ENCODE assay signal across 7 cellular contexts in the genomic region with DNA sequence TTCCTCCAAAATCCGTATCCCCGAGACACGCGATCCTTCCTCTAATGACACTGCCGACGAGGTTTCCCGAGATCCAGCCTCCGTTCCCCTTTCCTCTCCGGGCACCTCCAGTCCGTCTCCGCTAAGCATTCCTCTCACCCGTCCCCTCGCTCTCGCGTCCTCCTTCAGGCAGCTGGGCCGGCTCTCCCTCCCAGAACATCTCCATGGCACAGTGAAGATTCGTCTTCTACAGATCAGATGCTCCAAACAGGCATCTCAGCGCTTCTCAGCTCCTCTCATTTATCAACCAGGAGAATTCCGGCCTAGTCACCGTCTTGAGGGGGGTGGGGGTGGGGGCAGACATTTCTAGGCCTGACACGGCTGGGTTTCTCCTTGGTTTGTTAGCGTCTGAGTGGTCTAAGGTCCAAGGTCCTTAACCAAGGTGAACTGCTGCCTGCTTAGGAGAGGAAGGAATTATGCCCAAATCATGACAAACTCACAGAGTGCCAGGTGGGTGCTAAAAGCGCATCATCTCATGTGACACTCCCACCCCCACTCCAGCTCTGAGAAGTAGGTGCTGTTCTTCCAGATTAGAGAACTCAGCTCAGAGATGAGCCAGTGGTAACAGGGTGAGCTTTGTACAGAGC. TPM values are rescaled to one million over a fixed set of nuclear protein-coding genes. Genes with fewer than 3 reads are reported as not detected.
DNase-seq lines count a peak whose midpoint lies in the region; ATAC-seq lines count a peak whose summit lies in the region.

A gene (minus strand): TSS at position 457 of the 626 bp plus-strand sequence. CDS start 7,976 bp downstream, outside the sequence.

- H3K4me3 ChIP-seq in aorta (ENCODE audit: low read length in 2 of 2): peak within 1 kb of the TSS; percentile 85 to 90

- peak within 1 kb of the TSS; percentile 3 for H3K27ac Mint-ChIP-seq in dendritic cell treated with granulocyte-macrophage colony-stimulating factor and Interleukin-4, amounts not matched to agents 40 ng/mL and 50 ng/mL, for 4 days

- no peaks in the 10 kb centered on the region for H3K9me3 ChIP-seq in aorta (ENCODE audit: control insufficient read depth, low read length)

- DNase-seq in GM03348 (ENCODE audit: low spot score) (peak; percentile 42), NCI-H2227 treated with DMSO at 0.1 percent for 48 hours (lab: John Stamatoyannopoulos, UW) (peak; percentile 39), mesenteric fat pad (ENCODE audit: low spot score) (peak; percentile 84), aorta (no peak), MV-4-11 (lab: John Stamatoyannopoulos, UW) (no peak), HUDEP-2 (lab: John Stamatoyannopoulos, UW; ENCODE audit: unreplicated experiment in 76 of 76) (no peak)

- no peaks in the 10 kb centered on the region for H3K4me1 ChIP-seq in aorta (ENCODE audit: control insufficient read depth in 1 of 2, insufficient read depth in 2 of 2, low read length in 2 of 2)

- H3K36me3 ChIP-seq in aorta (ENCODE audit: control insufficient read depth in 1 of 2, insufficient read depth in 2 of 2, low read length in 1 of 2): no peaks in the 10 kb centered on the region

- intact Hi-C loops in dendritic cell treated with granulocyte-macrophage colony-stimulating factor and Interleukin-4, amounts not matched to agents 40 ng/mL and 50 ng/mL, for 4 days (cut with micrococcal nuclease): no loop called here
- intact Hi-C loops in aorta (cut with DNase I): no loop called here

- peak within 1 kb of the TSS; percentile 64 for H3K4me3 Mint-ChIP-seq in dendritic cell treated with granulocyte-macrophage colony-stimulating factor and Interleukin-4, amounts not matched to agents 40 ng/mL and 50 ng/mL, for 4 days

- ATAC-seq in aorta (ENCODE audit: low FRiP score): no peak

- 31 to 33% methylated on average over 23 of the region's 23 CpGs for WGBS in aorta, 2 donors

- H3K4me1 Mint-ChIP-seq in dendritic cell treated with granulocyte-macrophage colony-stimulating factor and Interleukin-4, amounts not matched to agents 40 ng/mL and 50 ng/mL, for 4 days (ENCODE audit: low read depth): peaks cover 17% of the 10 kb centered on the region

- H3K27me3 Mint-ChIP-seq in dendritic cell treated with granulocyte-macrophage colony-stimulating factor and Interleukin-4, amounts not matched to agents 40 ng/mL and 50 ng/mL, for 4 days: peaks cover 83% of the 10 kb centered on the region

- no peaks in the 10 kb centered on the region for H3K36me3 Mint-ChIP-seq in dendritic cell treated with granulocyte-macrophage colony-stimulating factor and Interleukin-4, amounts not matched to agents 40 ng/mL and 50 ng/mL, for 4 days (ENCODE audit: low read depth)

- no peaks in the 10 kb centered on the region for H3K27me3 ChIP-seq in aorta (ENCODE audit: control insufficient read depth in 1 of 2, insufficient read depth in 2 of 2, low read length in 1 of 2)

- no peak within 1 kb of the TSS for H3K27ac ChIP-seq in aorta (ENCODE audit: low read depth in 1 of 2, low read length in 2 of 2)

- H3K9me3 Mint-ChIP-seq in dendritic cell treated with granulocyte-macrophage colony-stimulating factor and Interleukin-4, amounts not matched to agents 40 ng/mL and 50 ng/mL, for 4 days: no peaks in the 10 kb centered on the region

RNA-seq across cellular contexts. Expression of the gene that starts here (rescaled TPM):
- total RNA-seq in mesenteric fat pad (8.3 TPM), aorta (10 to 100 TPM in 1 of 2 donors, 1 to 10 TPM in 1; 1.7 to 16.5 TPM)
- under 1 TPM; under 0.01 to 0.08 TPM for polyA plus RNA-seq in aorta

Comparison
In these comparisons a context has a peak if more than half of its experiments do, and no peak if none do; other contexts are left out.
1. DNase-seq: peak in GM03348 (single experiment), NCI-H2227 treated with DMSO at 0.1 percent for 48 hours (single experiment) and mesenteric fat pad (single experiment); none in aorta (0 of 2), MV-4-11 (single experiment) and HUDEP-2 (0 of 76).